Comparison of ENCODE assay signal across 1 cellular context in the genomic region with DNA sequence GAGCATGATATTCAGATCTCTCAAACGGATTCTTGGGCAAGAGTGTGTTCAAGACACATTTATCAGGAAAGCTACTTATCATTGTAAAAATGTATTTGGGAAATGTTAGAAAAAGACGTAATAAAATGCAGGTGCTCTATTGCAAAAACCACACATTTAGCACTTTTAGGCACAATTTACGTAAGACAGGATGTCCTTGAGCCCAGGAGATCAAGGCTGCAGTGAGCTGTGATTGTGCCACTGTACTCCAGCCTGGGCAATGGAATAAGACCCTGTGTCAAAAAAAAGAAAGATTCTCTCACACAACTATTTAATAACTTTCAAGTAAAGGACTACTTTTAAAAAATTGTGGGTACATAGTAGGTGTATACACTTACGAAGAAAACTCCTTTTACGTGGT.
TF ChIP-seq lines count a peak whose summit lies in the region.

No MANE protein-coding gene starts in this region.

TF ChIP-seq in GM12878, 131 proteins besides CTCF, POLR2A, EP300 and RAD21:
- TF ChIP-seq SP1 (IDR thresholded peaks at IDR 0.05; ENCODE audit: low read depth, low read length): no peak
